Comparison of ENCODE assay signal across 1 cellular context in genomic region chr6:112800916-112801315, GRCh38.
TF ChIP-seq lines count a peak whose summit lies in the region.

No MANE protein-coding gene starts in this region.

TF ChIP-seq in SK-N-SH, 30 proteins besides CTCF, POLR2A, EP300 and RAD21 (continued from another document):
- TF ChIP-seq PBX3 (IDR thresholded peaks at IDR 0.05): no peak
- TF ChIP-seq SMC3 (IDR thresholded peaks at IDR 0.05; ENCODE audit: low read depth, low read length): no peak
- no peak for TF ChIP-seq MEF2A (IDR thresholded peaks at IDR 0.05; ENCODE audit: borderline replicate concordance, low read depth)
- no peak for TF ChIP-seq YY1 (IDR thresholded peaks at IDR 0.05; ENCODE audit: low read depth)
- TF ChIP-seq GATA2 (CRISPR knock-in tag; IDR thresholded peaks at IDR 0.05): no peak
- no peak for TF ChIP-seq FOXJ3 (CRISPR knock-in tag; IDR thresholded peaks at IDR 0.05)
- no peak for TF ChIP-seq FOSL2 (IDR thresholded peaks at IDR 0.05; ENCODE audit: borderline replicate concordance, low read depth)
- no peak for TF ChIP-seq NFIC (IDR thresholded peaks at IDR 0.05; ENCODE audit: borderline replicate concordance)
